1 cellular context compared by ENCODE assay signal in the genomic region with DNA sequence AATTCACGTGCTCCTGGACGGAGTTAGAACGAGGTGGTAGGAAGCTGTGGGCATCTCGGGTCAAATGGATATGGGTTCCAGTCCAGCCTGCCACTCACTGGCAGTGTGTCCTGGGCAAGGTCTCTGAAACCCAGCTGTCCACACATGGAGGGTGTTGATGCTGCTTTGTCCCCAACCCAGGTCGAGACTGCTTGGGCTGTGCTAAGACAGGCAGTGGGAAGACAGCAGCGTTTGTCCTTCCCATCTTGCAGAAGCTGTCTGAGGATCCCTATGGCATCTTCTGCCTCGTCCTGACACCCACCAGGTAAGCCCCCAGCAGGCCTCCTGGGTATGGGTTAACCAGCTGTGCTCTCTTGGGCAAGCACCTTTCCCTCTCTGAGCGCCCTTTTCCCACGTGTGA.
TF ChIP-seq lines count a peak whose summit lies in the region.

No MANE protein-coding gene starts in this region.

TF ChIP-seq in GM12878, 131 proteins besides CTCF, POLR2A, EP300 and RAD21:
- TF ChIP-seq EZH2 (IDR thresholded peaks at IDR 0.05; ENCODE audit: borderline replicate concordance, control insufficient read depth, low read depth, low read length) (no peak), RBBP5 (conservative IDR thresholded peaks at IDR 0.05) (no peak), NBN (IDR thresholded peaks at IDR 0.05) (no peak), ZNF384 (IDR thresholded peaks at IDR 0.05; ENCODE audit: borderline replicate concordance, low read depth, low read length) (no peak), PAX5 (IDR thresholded peaks at IDR 0.05; ENCODE audit: borderline replicate concordance, low read depth, low read length) (no peak), BCL11A (IDR thresholded peaks at IDR 0.05; ENCODE audit: low read depth, low read length) (no peak), SMARCA5 (IDR thresholded peaks at IDR 0.05) (no peak), CBX3 (IDR thresholded peaks at IDR 0.05; ENCODE audit: borderline replicate concordance, low read depth) (no peak), ZNF207 (IDR thresholded peaks at IDR 0.05; ENCODE audit: borderline replicate concordance) (no peak), GATAD2B (conservative IDR thresholded peaks at IDR 0.05; ENCODE audit: low read depth) (no peak), SREBF2 (IDR thresholded peaks at IDR 0.05; ENCODE audit: low read length) (no peak), IKZF2 (IDR thresholded peaks at IDR 0.05) (no peak), MXI1 (IDR thresholded peaks at IDR 0.05; ENCODE audit: low read depth, low read length) (no peak)
- TF ChIP-seq, protein P1, sequence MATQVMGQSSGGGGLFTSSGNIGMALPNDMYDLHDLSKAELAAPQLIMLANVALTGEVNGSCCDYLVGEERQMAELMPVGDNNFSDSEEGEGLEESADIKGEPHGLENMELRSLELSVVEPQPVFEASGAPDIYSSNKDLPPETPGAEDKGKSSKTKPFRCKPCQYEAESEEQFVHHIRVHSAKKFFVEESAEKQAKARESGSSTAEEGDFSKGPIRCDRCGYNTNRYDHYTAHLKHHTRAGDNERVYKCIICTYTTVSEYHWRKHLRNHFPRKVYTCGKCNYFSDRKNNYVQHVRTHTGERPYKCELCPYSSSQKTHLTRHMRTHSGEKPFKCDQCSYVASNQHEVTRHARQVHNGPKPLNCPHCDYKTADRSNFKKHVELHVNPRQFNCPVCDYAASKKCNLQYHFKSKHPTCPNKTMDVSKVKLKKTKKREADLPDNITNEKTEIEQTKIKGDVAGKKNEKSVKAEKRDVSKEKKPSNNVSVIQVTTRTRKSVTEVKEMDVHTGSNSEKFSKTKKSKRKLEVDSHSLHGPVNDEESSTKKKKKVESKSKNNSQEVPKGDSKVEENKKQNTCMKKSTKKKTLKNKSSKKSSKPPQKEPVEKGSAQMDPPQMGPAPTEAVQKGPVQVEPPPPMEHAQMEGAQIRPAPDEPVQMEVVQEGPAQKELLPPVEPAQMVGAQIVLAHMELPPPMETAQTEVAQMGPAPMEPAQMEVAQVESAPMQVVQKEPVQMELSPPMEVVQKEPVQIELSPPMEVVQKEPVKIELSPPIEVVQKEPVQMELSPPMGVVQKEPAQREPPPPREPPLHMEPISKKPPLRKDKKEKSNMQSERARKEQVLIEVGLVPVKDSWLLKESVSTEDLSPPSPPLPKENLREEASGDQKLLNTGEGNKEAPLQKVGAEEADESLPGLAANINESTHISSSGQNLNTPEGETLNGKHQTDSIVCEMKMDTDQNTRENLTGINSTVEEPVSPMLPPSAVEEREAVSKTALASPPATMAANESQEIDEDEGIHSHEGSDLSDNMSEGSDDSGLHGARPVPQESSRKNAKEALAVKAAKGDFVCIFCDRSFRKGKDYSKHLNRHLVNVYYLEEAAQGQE (IDR thresholded peaks at IDR 0.05; ENCODE audit: low read depth, low read length) = no peak
